In genomic region chr9:99103505-99103904, GRCh38 we compare ENCODE assay signal across 8 cellular contexts. TPM values are rescaled to one million over a fixed set of nuclear protein-coding genes. Genes with fewer than 3 reads are reported as not detected.
DNase-seq lines count a peak whose midpoint lies in the region; ATAC-seq and FAIRE-seq lines count a peak whose summit lies in the region.
"Had no signal": no experiment of that assay in that cellular context is flagged by ENCODE, and none has a peak within 500 bp of the region (broad histone marks: within the 10 kb centered on the region; RNA-seq: fewer than 3 reads in every experiment).

No MANE protein-coding gene starts in this region.

- H3K4me1 Mint-ChIP-seq in activated T-helper 17 cell treated with anti-CD3 and anti-CD28 coated beads, Interleukin-2, amount 50 U/mL, for 72 hours: peaks cover 25% of the 10 kb centered on the region

- H3K27me3 Mint-ChIP-seq in activated T-helper 17 cell treated with anti-CD3 and anti-CD28 coated beads, Interleukin-2, amount 50 U/mL, for 72 hours: no peaks in the 10 kb centered on the region

- 0 out of 2 replicates have a peak, but pooled peaks cover 2% of the 10 kb centered on the region for H3K9me3 ChIP-seq in HUES6 (ENCODE audit: control insufficient read depth, insufficient read depth, low read depth, low read length)
- no peaks in the 10 kb centered on the region for H3K9me3 ChIP-seq in small intestine (ENCODE audit: control insufficient read depth, low read depth)

- H3K9ac ChIP-seq in HUES6 (ENCODE audit: low read length): no peak overlapping the region

- H3K36me3 Mint-ChIP-seq in activated T-helper 17 cell treated with anti-CD3 and anti-CD28 coated beads, Interleukin-2, amount 50 U/mL, for 72 hours (ENCODE audit: low read depth): peaks cover 11% of the 10 kb centered on the region

- no peaks in the 10 kb centered on the region for H3K9me3 Mint-ChIP-seq in activated T-helper 17 cell treated with anti-CD3 and anti-CD28 coated beads, Interleukin-2, amount 50 U/mL, for 72 hours

- 0 out of 2 replicates have a peak, but pooled peaks cover 5% of the 10 kb centered on the region for H3K27me3 ChIP-seq in HUES6 (ENCODE audit: control insufficient read depth, insufficient read depth, low read length)
- H3K27me3 ChIP-seq in small intestine (ENCODE audit: control insufficient read depth in 2 of 2, insufficient read depth in 2 of 2, low read length in 2 of 2): no peaks in the 10 kb centered on the region

- no peak for ATAC-seq in activated T-helper 17 cell treated with anti-CD3 and anti-CD28 coated beads, Interleukin-2, amount 50 U/mL, for 72 hours (replicated peaks)
- no peak for ATAC-seq in HG02840 (IDR thresholded peaks at IDR 0.05; ENCODE audit: low FRiP score, unreplicated experiment)
- no peak for ATAC-seq in GM18519 (IDR thresholded peaks at IDR 0.05; ENCODE audit: low FRiP score, unreplicated experiment)

- 11 to 46% (median 37%) methylated on average over 6 of the region's 6 CpGs for WGBS in small intestine, 3 donors

- FAIRE-seq in small intestine (lab: Jason Lieb, UNC): no peak

- DNase-seq in iris pigment epithelial cell (ENCODE audit: low read depth) (peak; percentile 25), small intestine (peak; percentile 42), activated gamma-delta T cell (lab: John Stamatoyannopoulos, UW) (no peak)
- DNase-seq: MM.1S had no signal

- H3K4me3 Mint-ChIP-seq in activated T-helper 17 cell treated with anti-CD3 and anti-CD28 coated beads, Interleukin-2, amount 50 U/mL, for 72 hours: peak overlapping the region; percentile 96

- H3K4me1 ChIP-seq in HUES6 (ENCODE audit: control insufficient read depth, insufficient read depth, low read length) (peaks cover 29% of the 10 kb centered on the region), small intestine (ENCODE audit: control insufficient read depth in 2 of 2, insufficient read depth in 1 of 2, low read depth in 1 of 2, low read length in 1 of 2) (peaks cover 0 to 7% of the 10 kb centered on the region in 2 donors)

- H3K36me3 ChIP-seq in HUES6 (ENCODE audit: control insufficient read depth, insufficient read depth, low read length): no peaks in the 10 kb centered on the region
- no peaks in the 10 kb centered on the region for H3K36me3 ChIP-seq in small intestine (ENCODE audit: control insufficient read depth in 2 of 2, insufficient read depth in 2 of 2, low read length in 2 of 2)

- H3K27ac Mint-ChIP-seq in activated T-helper 17 cell treated with anti-CD3 and anti-CD28 coated beads, Interleukin-2, amount 50 U/mL, for 72 hours: no peak overlapping the region

- H3K27ac ChIP-seq in HUES6 (ENCODE audit: low read depth, low read length) (no peak overlapping the region), small intestine (ENCODE audit: low read depth in 1 of 2, low read length in 1 of 2) (peak overlapping the region in 1 of 2 donors; percentile 42)

- H3K4me3 ChIP-seq in HUES6 (ENCODE audit: low read depth, low read length) (peak overlapping the region; percentile 66), small intestine (ENCODE audit: low read depth in 1 of 2, low read length in 2 of 2) (no peak overlapping the region)

RNA-seq across cellular contexts. Expression of gene TGFBR1, which starts 1.4 kb away (rescaled TPM):
- 10 to 100 TPM; 56.0 to 56.3 TPM for total RNA-seq in activated T-helper 17 cell treated with anti-CD3 and anti-CD28 coated beads, Interleukin-2, amount 50 U/mL, for 72 hours
- polyA plus RNA-seq in small intestine: 1 to 10 TPM; 3.8 to 9.8 (median 3.8) TPM
